In genomic region chr1:155245163-155245524, GRCh38 we compare ENCODE assay signal across 8 cellular contexts. TPM values are rescaled to one million over a fixed set of nuclear protein-coding genes. Genes with fewer than 3 reads are reported as not detected.
DNase-seq lines count a peak whose midpoint lies in the region; ATAC-seq and TF ChIP-seq lines count a peak whose summit lies in the region.

No MANE protein-coding gene starts in this region.

- peak overlapping the region; percentile 66 for H3K27ac ChIP-seq in CD4-positive, alpha-beta T cell (ENCODE audit: low read depth, low read length)

- H3K36me3 Mint-ChIP-seq in CD4-positive, alpha-beta T cell (ENCODE audit: low read depth) = peaks cover 10% of the 10 kb centered on the region
- peaks cover 29% of the 10 kb centered on the region for H3K36me3 Mint-ChIP-seq in effector memory CD8-positive, alpha-beta T cell (ENCODE audit: insufficient read depth)

- peak overlapping the region; percentile 58 for H2AFZ ChIP-seq in neuron (ENCODE audit: low read depth, low read length)

- peaks cover 14% of the 10 kb centered on the region for H3K4me1 ChIP-seq in neuron (ENCODE audit: insufficient read depth, low read length)

- intact Hi-C loops in CD4-positive, alpha-beta T cell (cut with DNase I, micrococcal nuclease) = no loop called here

- CTCF ChIA-PET in CD4-positive, alpha-beta T cell (lab: Charles Lee) = interaction anchor here (0.7 to 2.2 kb wide), 6 partner anchors 17 to 160 kb away, joined by 3 to 11 read pairs (median 4); partner anchors contain the start of genes MTX1 and THBS3

- POLR2A ChIA-PET in CD4-positive, alpha-beta T cell (lab: Charles Lee) = interaction anchor here (0.9 to 2.3 kb wide), 9 partner anchors 10 to 362 kb away, joined by 3 to 22 read pairs (median 6); partner anchors contain the start of genes ENTREP3, MTX1, SCAMP3 and THBS3

- ATAC-seq in CD4-positive, alpha-beta T cell (ENCODE audit: poor library complexity) = no peak
- no peak for ATAC-seq in effector memory CD8-positive, alpha-beta T cell (replicated peaks)
- ATAC-seq in HG02571 (IDR thresholded peaks at IDR 0.05; ENCODE audit: unreplicated experiment) = no peak

- H3K9me3 Mint-ChIP-seq in CD4-positive, alpha-beta T cell = no peaks in the 10 kb centered on the region
- H3K9me3 Mint-ChIP-seq in effector memory CD8-positive, alpha-beta T cell = peaks cover 0 to 2% of the 10 kb centered on the region in 2 donors

- H3K4me1 Mint-ChIP-seq in CD4-positive, alpha-beta T cell (ENCODE audit: low read depth) = peaks cover 47% of the 10 kb centered on the region
- peaks cover 28 to 32% of the 10 kb centered on the region in 2 donors for H3K4me1 Mint-ChIP-seq in effector memory CD8-positive, alpha-beta T cell (ENCODE audit: low read depth in 2 of 2)

- H3K4me3 ChIP-seq in MG63 (peak overlapping the region; percentile 82), neuron (ENCODE audit: low read length) (peak overlapping the region; percentile 40)

- H3K27ac Mint-ChIP-seq in CD4-positive, alpha-beta T cell = peak overlapping the region; percentile 96
- H3K27ac Mint-ChIP-seq in effector memory CD8-positive, alpha-beta T cell = peak overlapping the region; percentile 97 to 98

- no peaks in the 10 kb centered on the region for H3K27me3 ChIP-seq in CD4-positive, alpha-beta T cell (ENCODE audit: control insufficient read depth, insufficient read depth, low read length)
- H3K27me3 ChIP-seq in MG63 (no peaks in the 10 kb centered on the region), neuron (ENCODE audit: insufficient read depth, low read length) (no peaks in the 10 kb centered on the region)

- peaks cover 5% of the 10 kb centered on the region for H3K27me3 Mint-ChIP-seq in CD4-positive, alpha-beta T cell
- no peaks in the 10 kb centered on the region for H3K27me3 Mint-ChIP-seq in effector memory CD8-positive, alpha-beta T cell

- TF ChIP-seq CTCF in CD4-positive, alpha-beta T cell (IDR thresholded peaks at IDR 0.05) = no peak

- H3K4me3 Mint-ChIP-seq in CD4-positive, alpha-beta T cell = peak overlapping the region; percentile 90
- H3K4me3 Mint-ChIP-seq in effector memory CD8-positive, alpha-beta T cell = peak overlapping the region; percentile 78 to 83

- peak in 1 of 10 experiments; percentile 2 for DNase-seq in CD4-positive, alpha-beta T cell
- DNase-seq in MG63 (no peak), T1000 (lab: John Stamatoyannopoulos, UW) (no peak), SKM-1 treated with dmso at 0.1 percent for 144 hours (lab: John Stamatoyannopoulos, UW; ENCODE audit: unreplicated experiment) (no peak)
- no peak for DNase-seq in effector memory CD8-positive, alpha-beta T cell
- no peak for DNase-seq in effector CD8-positive, alpha-beta T cell (lab: John Stamatoyannopoulos, UW)

- H3K36me3 ChIP-seq in MG63 (peaks cover 30% of the 10 kb centered on the region), neuron (ENCODE audit: insufficient read depth, low read length) (peaks cover 13% of the 10 kb centered on the region)

- no peaks in the 10 kb centered on the region for H3K9me3 ChIP-seq in CD4-positive, alpha-beta T cell (ENCODE audit: control insufficient read depth, low read length)
- H3K9me3 ChIP-seq in MG63 (no peaks in the 10 kb centered on the region), neuron (ENCODE audit: low read length) (no peaks in the 10 kb centered on the region)

RNA-seq across cellular contexts. Expression of gene ENTREP3, which starts 10.1 kb away (rescaled TPM):
- 1 to 10 TPM; 6.6 to 8.3 TPM for total RNA-seq in CD4-positive, alpha-beta T cell
- 7.7 and 9.2 TPM in 2 replicates for total RNA-seq in MG63 (2014; rRNA removed; shearing (Covaris generic); ENCODE audit: low replicate concordance)

RNA-seq across cellular contexts. Expression of gene SCAMP3, which starts 17.0 kb away (rescaled TPM):
- total RNA-seq in CD4-positive, alpha-beta T cell = 10 to 100 TPM; 54.8 to 55.6 TPM
- 116 TPM in 2 replicates for total RNA-seq in MG63 (2014; rRNA removed; shearing (Covaris generic); ENCODE audit: low replicate concordance)

RNA-seq across cellular contexts. Expression of gene CLK2, which starts 28.2 kb away (rescaled TPM):
- total RNA-seq in CD4-positive, alpha-beta T cell = 10 to 100 TPM; 48.1 to 49.8 TPM
- total RNA-seq in MG63 (2014; rRNA removed; shearing (Covaris generic); ENCODE audit: low replicate concordance) = 21.8 and 28.3 TPM in 2 replicates

RNA-seq across cellular contexts. Expression of gene HCN3, which starts 32.1 kb away (rescaled TPM):
- total RNA-seq in CD4-positive, alpha-beta T cell = 1 to 10 TPM; 1.3 to 1.8 TPM
- total RNA-seq in MG63 (2014; rRNA removed; shearing (Covaris generic); ENCODE audit: low replicate concordance) = 0.10 and 1.2 TPM in 2 replicates

RNA-seq across cellular contexts. Expression of gene MTX1, which starts 36.6 kb away (rescaled TPM):
- total RNA-seq in CD4-positive, alpha-beta T cell = 10 to 100 TPM; 19.9 to 20.7 TPM
- total RNA-seq in MG63 (2014; rRNA removed; shearing (Covaris generic); ENCODE audit: low replicate concordance) = 97.2 and 100 TPM in 2 replicates
